In genomic region chr22:37077802-37078448, GRCh38 we compare ENCODE assay signal across 8 cellular contexts. TPM values are rescaled to one million over a fixed set of nuclear protein-coding genes. Genes with fewer than 3 reads are reported as not detected.
A peak's percentile ranks its signal among the peaks of the same experiment; 100 is the strongest.
DNase-seq lines count a peak whose midpoint lies in the region; ATAC-seq, FAIRE-seq and TF ChIP-seq lines count a peak whose summit lies in the region.

No MANE protein-coding gene starts in this region.

- TF ChIP-seq CTCF in A549 (IDR thresholded peaks at IDR 0.05), result peak; percentile 82
- peak in 3 of 4 experiments; percentile 49 to 82 (median 56) for TF ChIP-seq CTCF in gastroesophageal sphincter (IDR thresholded peaks at IDR 0.05)

- FAIRE-seq in A549 (lab: Jason Lieb, UNC) (no peak), GM12891 (lab: Jason Lieb, UNC) (peak; percentile 78)

- peaks cover 6% of the 10 kb centered on the region for H3K4me1 ChIP-seq in A549
- no peaks in the 10 kb centered on the region for H3K4me1 ChIP-seq in gastroesophageal sphincter

- TF ChIP-seq RAD21 in A549 (conservative IDR thresholded peaks at IDR 0.05 in 1 of 2, IDR thresholded peaks at IDR 0.05 in 1 of 2), result peak; percentile 63 to 70

- CTCF ChIA-PET in A549 (lab: Yijun Ruan, JAX), result interaction anchor here (0.8 to 2.0 kb wide), 10 partner anchors 8 to 122 kb away, joined by 3 to 7 read pairs (median 4); no protein-coding TSS in a partner anchor

- no peak for TF ChIP-seq EP300 in A549 (IDR thresholded peaks at IDR 0.05)
- TF ChIP-seq EP300 in gastroesophageal sphincter (IDR thresholded peaks at IDR 0.05), result no peak

- peak; percentile 42 to 76 for DNase-seq in A549 (ENCODE audit: low read depth in 1 of 2, low spot score in 1 of 2)
- peak; percentile 92 for DNase-seq in GM12891 (ENCODE audit: insufficient read length, low spot score)
- peak; percentile 68 for DNase-seq in RPMI8226
- peak; percentile 95 for DNase-seq in activated effector memory CD4-positive, alpha-beta T cell treated with anti-CD3 and anti-CD28 coated beads, Interleukin-2, amount 50 U/mL, for 16 hours
- peak; percentile 74 for DNase-seq in sciatic nerve (ENCODE audit: low spot score)

- peak overlapping the region; percentile 55 to 65; a peak in 5 of 6 replicates for H3K27ac ChIP-seq in A549
- H3K27ac ChIP-seq in gastroesophageal sphincter, result no peak overlapping the region

- H3K4me3 ChIP-seq in A549 (no peak overlapping the region), gastroesophageal sphincter (no peak overlapping the region)

- POLR2A ChIA-PET in A549 (lab: Yijun Ruan, JAX), result no interaction called here

- 37% methylated on average over 11 of the region's 15 CpGs for WGBS in A549 (ENCODE audit: missing lambda C conversion rate)
- WGBS in gastroesophageal sphincter (ENCODE audit: low coverage in 1 of 2), 2 donors, result 23% methylated on average over 12 of the region's 15 CpGs; no CpG with 5 or more reads in 1 of the 2 donors

- H3K27me3 ChIP-seq in gastroesophageal sphincter, result peaks cover 75% of the 10 kb centered on the region

- no peak for TF ChIP-seq POLR2A in A549 (IDR thresholded peaks at IDR 0.05; ENCODE audit: low read length)
- no peak for TF ChIP-seq POLR2A in GM12891 (IDR thresholded peaks at IDR 0.05; ENCODE audit: low read depth, low read length)
- no peak for TF ChIP-seq POLR2A in gastroesophageal sphincter (IDR thresholded peaks at IDR 0.05)

- H3K36me3 ChIP-seq in gastroesophageal sphincter, result no peaks in the 10 kb centered on the region

- intact Hi-C loops in sciatic nerve (cut with DNase I), result loop anchor here (5.0 kb wide), 1 partner anchor 211 kb away; no protein-coding TSS in a partner anchor

- H3K9me3 ChIP-seq in A549, result no peaks in the 10 kb centered on the region
- H3K9me3 ChIP-seq in gastroesophageal sphincter, result no peaks in the 10 kb centered on the region

- peak in 1 of 2 experiments; percentile 83; a peak in 3 of 6 replicates for ATAC-seq in A549
- ATAC-seq in gastroesophageal sphincter, result no peak
- ATAC-seq in sciatic nerve, result peak; percentile 53
- no peak for ATAC-seq in HG03571 (IDR thresholded peaks at IDR 0.05; ENCODE audit: unreplicated experiment)
- ATAC-seq in HG03025 (IDR thresholded peaks at IDR 0.05; ENCODE audit: low FRiP score, unreplicated experiment), result no peak

- no peak overlapping the region for H3K4me2 ChIP-seq in A549

TF ChIP-seq in A549, 52 proteins besides CTCF, POLR2A, EP300 and RAD21:
- TF ChIP-seq JUNB (IDR thresholded peaks at IDR 0.05) (no peak), SMC3 (IDR thresholded peaks at IDR 0.05) (peak; percentile 82)

TF ChIP-seq in GM12891, 5 proteins besides CTCF, POLR2A, EP300 and RAD21:
- TF ChIP-seq POU2F2 (IDR thresholded peaks at IDR 0.05; ENCODE audit: low read depth, low read length) (no peak), SPI1 (IDR thresholded peaks at IDR 0.05; ENCODE audit: low read depth, low read length) (no peak), TAF1 (IDR thresholded peaks at IDR 0.05; ENCODE audit: low read depth, low read length) (no peak), PAX5 (IDR thresholded peaks at IDR 0.05; ENCODE audit: insufficient read depth, low read length, severe bottlenecking) (no peak), POLR2AphosphoS5 (IDR thresholded peaks at IDR 0.05; ENCODE audit: low read depth, low read length) (no peak)

RNA-seq across cellular contexts. Expression of gene KCTD17, which starts 26.4 kb away (rescaled TPM):
- polyA plus RNA-seq in A549 (2011; rRNA removed), result 17.7 and 18.7 TPM in 2 replicates
- polyA plus RNA-seq in A549 (2012; cell fraction: cytosol; rRNA removed), result 23.0 and 35.2 TPM in 2 replicates
- 49.7 and 59.1 TPM in 2 replicates for polyA plus RNA-seq in A549 (2012; cell fraction: nucleus; rRNA removed)
- polyA plus RNA-seq in A549 (2017; fragmentation: RNase III; extraction: RNeasy Plus Mini Kit Qiagen cat#74134 plus additional on column Dnase treatment), result 29.5 to 37.1 TPM (median 35.5 TPM) in 3 replicates
- polyA minus RNA-seq in A549 (2011; rRNA and poly(A)+ RNA removed), result 37.0 and 37.9 TPM in 2 replicates
- 7.0 TPM for polyA plus RNA-seq in GM12891 (2012; ENCODE audit: low read depth, missing spikeins)
- total RNA-seq in gastroesophageal sphincter, result 10 to 100 TPM; 23.3 to 33.2 (median 29.3) TPM
- total RNA-seq in sciatic nerve, result 17.5 TPM

RNA-seq across cellular contexts. Expression of gene TMPRSS6, which starts 31.6 kb away (rescaled TPM):
- polyA plus RNA-seq in A549 (2011; rRNA removed), result not detected in 2 replicates
- polyA plus RNA-seq in A549 (2012; cell fraction: cytosol; rRNA removed), result 0.01 TPM in 1 of 2 replicates, not detected in the other
- 0.05 TPM in 1 of 2 replicates, not detected in the other for polyA plus RNA-seq in A549 (2012; cell fraction: nucleus; rRNA removed)
- polyA plus RNA-seq in A549 (2017; fragmentation: RNase III; extraction: RNeasy Plus Mini Kit Qiagen cat#74134 plus additional on column Dnase treatment), result not detected in 3 replicates
- polyA minus RNA-seq in A549 (2011; rRNA and poly(A)+ RNA removed), result not detected in 2 replicates
- polyA plus RNA-seq in GM12891 (2012; ENCODE audit: low read depth, missing spikeins), result 2.1 TPM
- total RNA-seq in gastroesophageal sphincter, result not detected
- total RNA-seq in sciatic nerve, result not detected

RNA-seq across cellular contexts. Expression of gene MPST, which starts 58.4 kb away (rescaled TPM):
- polyA plus RNA-seq in A549 (2011; rRNA removed), result 40.6 and 44.2 TPM in 2 replicates
- polyA plus RNA-seq in A549 (2012; cell fraction: cytosol; rRNA removed), result 109 and 153 TPM in 2 replicates
- 121 and 191 TPM in 2 replicates for polyA plus RNA-seq in A549 (2012; cell fraction: nucleus; rRNA removed)
- 55.4 to 63.3 TPM (median 61.8 TPM) in 3 replicates for polyA plus RNA-seq in A549 (2017; fragmentation: RNase III; extraction: RNeasy Plus Mini Kit Qiagen cat#74134 plus additional on column Dnase treatment)
- 20.0 and 24.3 TPM in 2 replicates for polyA minus RNA-seq in A549 (2011; rRNA and poly(A)+ RNA removed)
- 15.9 TPM for polyA plus RNA-seq in GM12891 (2012; ENCODE audit: low read depth, missing spikeins)
- total RNA-seq in gastroesophageal sphincter, result 100 to 1,000 TPM; 102 to 144 (median 113) TPM
- 36.4 TPM for total RNA-seq in sciatic nerve

RNA-seq across cellular contexts. Expression of gene TST, which starts 58.7 kb away (rescaled TPM):
- polyA plus RNA-seq in A549 (2011; rRNA removed) (43.2 and 49.4 TPM in 2 replicates), A549 (2017; fragmentation: RNase III; extraction: RNeasy Plus Mini Kit Qiagen cat#74134 plus additional on column Dnase treatment) (36.4 to 50.1 TPM (median 49.4 TPM) in 3 replicates)
- polyA plus RNA-seq in A549 (2012; cell fraction: cytosol; rRNA removed), result 66.1 and 85.7 TPM in 2 replicates
- polyA plus RNA-seq in A549 (2012; cell fraction: nucleus; rRNA removed), result 69.8 and 75.9 TPM in 2 replicates
- polyA minus RNA-seq in A549 (2011; rRNA and poly(A)+ RNA removed), result 30.3 and 39.4 TPM in 2 replicates
- 6.8 TPM for polyA plus RNA-seq in GM12891 (2012; ENCODE audit: low read depth, missing spikeins)
- total RNA-seq in gastroesophageal sphincter (10 to 100 TPM; 19.1 to 38.7 (median 31.7) TPM), sciatic nerve (20.6 TPM)

Comparison
In these comparisons a context has a peak if more than half of its experiments do, and no peak if none do; other contexts are left out.
1. H3K27ac ChIP-seq: peak in A549 (2 of 2); none in gastroesophageal sphincter (0 of 4).
2. Peak in every context shown above with its lines, with median percentiles within 50 percentile points of each other: DNase-seq.